In genomic region chr3:25789596-25790556, GRCh38 we compare ENCODE assay signal across 8 cellular contexts. TPM values are rescaled to one million over a fixed set of nuclear protein-coding genes. Genes with fewer than 3 reads are reported as not detected.
DNase-seq lines count a peak whose midpoint lies in the region; ATAC-seq and TF ChIP-seq lines count a peak whose summit lies in the region.

Gene OXSM (plus strand): TSS chr3:25790090. CDS start chr3:25791021, 931 bp downstream.

- peaks cover 8 to 50% (median 30%) of the 10 kb centered on the region in 6 donors for H3K4me1 ChIP-seq in spleen

- 0 to 2% (median 1%) methylated on average over 47 to 56 of the region's 56 CpGs for whole genome bisulfite sequencing in spleen, 5 donors

- POLR2A ChIA-PET in activated B cell treated with CpG ODN at 0.5 μM for 24 hours (lab: Charles Lee): interaction anchor here (0.7 to 2.2 kb wide), 9 partner anchors 8 to 1873 kb away, joined by 3 to 7 read pairs (median 3); partner anchors contain the start of genes NKIRAS1 and RPL15

- no peaks in the 10 kb centered on the region for H3K27me3 Mint-ChIP-seq in activated B cell treated with CpG ODN at 0.5 μM for 24 hours

- ATAC-seq in GM19023 (IDR thresholded peaks at IDR 0.05; ENCODE audit: unreplicated experiment): peak; percentile 95
- ATAC-seq in HG03196 (IDR thresholded peaks at IDR 0.05; ENCODE audit: unreplicated experiment): peak; percentile 95
- ATAC-seq in activated B cell treated with CpG ODN at 0.5 μM for 24 hours (ENCODE audit: low read depth): peak; percentile 90

- H3K4me3 ChIP-seq in AG09309 (ENCODE audit: control insufficient read depth, low read depth, low read length) (peak within 1 kb of the TSS; percentile 83), spleen (peak within 1 kb of the TSS; percentile 39 to 73 (median 51))

- peak; percentile 21 to 80 (median 68) for TF ChIP-seq POLR2A in spleen (IDR thresholded peaks at IDR 0.05)

- no peaks in the 10 kb centered on the region for H3K27me3 ChIP-seq in spleen (replicated peaks in 1 of 7)

- peaks cover 11% of the 10 kb centered on the region for H3K36me3 Mint-ChIP-seq in activated B cell treated with CpG ODN at 0.5 μM for 24 hours (ENCODE audit: low read depth)

- peak within 1 kb of the TSS; percentile 95 for H3K4me3 Mint-ChIP-seq in activated B cell treated with CpG ODN at 0.5 μM for 24 hours

- H3K27ac ChIP-seq in caudate nucleus (ENCODE audit: low read depth, low read length) (peak within 1 kb of the TSS; percentile 80), spleen (peak within 1 kb of the TSS; percentile 79 to 91 (median 88))

- peaks cover 0 to 13% (median 6%) of the 10 kb centered on the region in 6 donors for H3K36me3 ChIP-seq in spleen

- peak within 1 kb of the TSS; percentile 99 for H3K27ac Mint-ChIP-seq in activated B cell treated with CpG ODN at 0.5 μM for 24 hours

- peak; percentile 76 for DNase-seq in AG09309 (ENCODE audit: low read depth)
- DNase-seq in NCI-H345 (lab: John Stamatoyannopoulos, UW): peak; percentile 88
- DNase-seq in activated B cell treated with CpG ODN at 0.5 μM for 24 hours: peak; percentile 82
- peak in 60 of 61 donors; percentile 9 to 90 (median 75) for DNase-seq in caudate nucleus (lab: John Stamatoyannopoulos, UW)
- DNase-seq in iris pigment epithelial cell (ENCODE audit: low read depth): peak; percentile 96
- peak; percentile 97 for DNase-seq in spleen

- H3K9me3 Mint-ChIP-seq in activated B cell treated with CpG ODN at 0.5 μM for 24 hours: no peaks in the 10 kb centered on the region

- peaks cover 34% of the 10 kb centered on the region for H3K4me1 Mint-ChIP-seq in activated B cell treated with CpG ODN at 0.5 μM for 24 hours

- TF ChIP-seq CTCF in AG09309 (IDR thresholded peaks at IDR 0.05; ENCODE audit: control insufficient read depth, insufficient read depth, low read depth, low read length, missing control alignments): no peak
- no peak for TF ChIP-seq CTCF in activated B cell treated with CpG ODN at 0.5 μM for 24 hours (IDR thresholded peaks at IDR 0.05)
- peak in 3 of 11 experiments; percentile 10 to 20 (median 13) for TF ChIP-seq CTCF in spleen (IDR thresholded peaks at IDR 0.05 in 8 of 11, conservative IDR thresholded peaks at IDR 0.05 in 3 of 11)

- intact Hi-C loops in activated B cell treated with CpG ODN at 0.5 μM for 24 hours (cut with micrococcal nuclease) (loop anchor here (1.0 to 10.0 kb wide), 5 partner anchors 9 to 1295 kb away; partner anchors contain the start of gene THRB), spleen (cut with DNase I; ENCODE audit: low total_unique reads) (loop anchor here (5.0 kb wide), 1 partner anchor 123 kb away; no protein-coding TSS in a partner anchor)

- CTCF ChIA-PET in activated B cell treated with CpG ODN at 0.5 μM for 24 hours (lab: Charles Lee): no interaction called here

- H3K9me3 ChIP-seq in spleen: no peaks in the 10 kb centered on the region

RNA-seq across cellular contexts. Expression of gene OXSM, which starts in this region (rescaled TPM):
- total RNA-seq in activated B cell treated with CpG ODN at 0.5 μM for 24 hours (12.6 and 14.2 TPM in 2 replicates), spleen (10 to 100 TPM in 3 of 7 donors, 1 to 10 TPM in 4; 6.9 to 13.2 (median 9.4) TPM)
- polyA plus RNA-seq in spleen: 10 to 100 TPM; 12.9 to 18.7 (median 13.4) TPM

Comparison
In these comparisons a context has a peak if more than half of its experiments do, and no peak if none do; other contexts are left out.
1. Peak in every context shown above with its lines: DNase-seq, ATAC-seq, H3K4me3 ChIP-seq and H3K27ac ChIP-seq.